Comparison of ENCODE assay signal across 28 cellular contexts in genomic region chrX:145292208-145292607, GRCh38. TPM values are rescaled to one million over a fixed set of nuclear protein-coding genes. Genes with fewer than 3 reads are reported as not detected.
"Had no signal": no experiment of that assay in that cellular context is flagged by ENCODE, and none has a peak within 500 bp of the region (broad histone marks: within the 10 kb centered on the region; RNA-seq: fewer than 3 reads in every experiment).

No MANE protein-coding gene starts in this region.

- H3K36me3 ChIP-seq: ascending aorta, cardiac muscle cell, Peyer's patch, WERI-Rb-1 had no signal

- DNase-seq: activated CD4-positive, alpha-beta T cell treated with anti-CD3 and anti-CD28 coated beads for 4 hours; activated CD4-positive, alpha-beta T cell treated with anti-CD3 and anti-CD28 coated beads, Interleukin-2, amount 50 U/mL, for 4 hours; activated CD8-positive, alpha-beta memory T cell treated with anti-CD3 and anti-CD28 coated beads, Interleukin-2, amount 50 U/mL, for 48 hours; activated CD8-positive, alpha-beta T cell treated with anti-CD3 and anti-CD28 coated beads, Interleukin-2, amount 10 ng/mL, durations not matched to agents 7 days and 5 days; activated naive CD4-positive, alpha-beta T cell treated with anti-CD3 and anti-CD28 coated beads, Interleukin-2, amount 50 U/mL, for 16 hours; activated T-cell treated with anti-CD3 and anti-CD28 coated beads, Interleukin-2, amount 50 U/mL, for 1 hour; amniotic stem cell; KG1; MV-4-11; NCI-H1092 treated with DMSO at 0.1 percent for 48 hours; NCI-H1417 treated with DMSO at 0.1 percent for 48 hours; NCI-H1694; NCI-H2029 treated with DMSO at 0.1 percent for 48 hours; NCI-H345; NCI-H510A; NCI-H526 treated with DMSO at 0.1 percent for 48 hours; NCI-H82; Peyer's patch; SIG-M5; T-cell; T1000; WERI-Rb-1 had no signal

- ATAC-seq: activated CD8-positive, alpha-beta T cell treated with anti-CD3 and anti-CD28 coated beads, Interleukin-2, amount 10 ng/mL, durations not matched to agents 7 days and 5 days; T-cell had no signal

- H3K27me3 ChIP-seq: ascending aorta, cardiac muscle cell, Peyer's patch had no signal

- H3K4me1 ChIP-seq: ascending aorta, Peyer's patch had no signal

- H3K27ac ChIP-seq: ascending aorta, cardiac muscle cell, Peyer's patch, WERI-Rb-1 had no signal

- H3K4me3 ChIP-seq: ascending aorta, cardiac muscle cell, Peyer's patch had no signal

RNA-seq across cellular contexts. Expression of gene SPANXN1, which starts 44.9 kb away (rescaled TPM):
- total RNA-seq: activated CD8-positive, alpha-beta T cell treated with anti-CD3 and anti-CD28 coated beads, Interleukin-2, amount 10 ng/mL, durations not matched to agents 7 days and 5 days; ascending aorta; cardiac muscle cell; LHCN-M2; M059J; OCI-LY7; Peyer's patch; T-cell had no signal
- polyA plus RNA-seq: cardiac muscle cell, IgD-negative memory B cell had no signal
